13 cellular contexts compared by ENCODE assay signal in genomic region chr2:232432598-232433184, GRCh38. TPM values are rescaled to one million over a fixed set of nuclear protein-coding genes. Genes with fewer than 3 reads are reported as not detected.
DNase-seq lines count a peak whose midpoint lies in the region; ATAC-seq and TF ChIP-seq lines count a peak whose summit lies in the region.
"Had no signal": no experiment of that assay in that cellular context is flagged by ENCODE, and none has a peak within 500 bp of the region (broad histone marks: within the 10 kb centered on the region; RNA-seq: fewer than 3 reads in every experiment).

No MANE protein-coding gene starts in this region.

- H2BK120ac ChIP-seq in neuronal stem cell (ENCODE audit: low read depth, low read length): peak overlapping the region; percentile 72

- WGBS in neuronal stem cell (ENCODE audit: extremely low coverage in 2 of 2, insufficient read length in 2 of 2, insufficient replicate concordance in 1 of 2), 2 donors: no CpG with 5 or more reads among the region's 16 CpGs

- TF ChIP-seq CTCF in GM06990 (IDR thresholded peaks at IDR 0.05; ENCODE audit: insufficient read depth, low read length, poor library complexity, severe bottlenecking): peak; percentile 25
- TF ChIP-seq CTCF in LNCAP (IDR thresholded peaks at IDR 0.05): 0 out of 2 replicates have a peak, but pooled peaks have one; percentile 13
- peak; percentile 13 for TF ChIP-seq CTCF in cardiac fibroblast (IDR thresholded peaks at IDR 0.05; ENCODE audit: low read depth, low read length)

- H3K18ac ChIP-seq in neuronal stem cell (ENCODE audit: low read length): peak overlapping the region; percentile 89

- H2AFZ ChIP-seq in neuronal stem cell (ENCODE audit: low read length): no peak overlapping the region

- H3K4ac ChIP-seq in neuronal stem cell (ENCODE audit: low read length): no peak overlapping the region

- peak overlapping the region; percentile 90 for H2AK5ac ChIP-seq in neuronal stem cell (ENCODE audit: low read depth, low read length)

- H3K27me3 ChIP-seq in GM06990 (replicated peaks; ENCODE audit: control insufficient read depth, insufficient read depth, low read length) (no peaks in the 10 kb centered on the region; the same call in 1 of the 2 replicates), neuronal stem cell (ENCODE audit: control insufficient read depth in 3 of 3, insufficient read depth in 3 of 3, low read depth in 1 of 3, low read length in 3 of 3) (peaks cover 0 to 23% (median 0%) of the 10 kb centered on the region in 3 experiments)
- H3K27me3 ChIP-seq: breast epithelium had no signal

- H3K79me1 ChIP-seq in neuronal stem cell (ENCODE audit: low read depth, low read length): no peaks in the 10 kb centered on the region

- no peak overlapping the region for H4K8ac ChIP-seq in neuronal stem cell (ENCODE audit: low read depth, low read length)

- peak overlapping the region; percentile 47 for H3K14ac ChIP-seq in neuronal stem cell (ENCODE audit: low read length)

- intact Hi-C loops in head of caudate nucleus (cut with DNase I): loop anchor here (10.0 kb wide), 1 partner anchor 98 kb away; no protein-coding TSS in a partner anchor

- no peak overlapping the region for H2BK15ac ChIP-seq in neuronal stem cell (ENCODE audit: low read length)

- ATAC-seq in HG03139 (IDR thresholded peaks at IDR 0.05; ENCODE audit: unreplicated experiment): no peak

- peak overlapping the region; percentile 10 for H3K23ac ChIP-seq in neuronal stem cell (ENCODE audit: low read depth, low read length, poor library complexity)

- H3K4me3 ChIP-seq in GM06990 (replicated peaks; ENCODE audit: low read depth, low read length): no peak overlapping the region
- no peak overlapping the region for H3K4me3 ChIP-seq in cardiac fibroblast (replicated peaks in 1 of 2; ENCODE audit: low read depth in 2 of 2, low read length in 2 of 2)
- H3K4me3 ChIP-seq in neuronal stem cell (ENCODE audit: low read length in 2 of 2): no peak overlapping the region
- H3K4me3 ChIP-seq: breast epithelium had no signal

- H3K9ac ChIP-seq in neuronal stem cell (ENCODE audit: low read depth, low read length, poor library complexity): peak overlapping the region; percentile 72

- H3K4me1 ChIP-seq in neuronal stem cell (ENCODE audit: control insufficient read depth in 2 of 2, insufficient read depth in 1 of 2, low read depth in 1 of 2, low read length in 2 of 2): no peaks in the 10 kb centered on the region
- H3K4me1 ChIP-seq: breast epithelium had no signal

- H3K4me2 ChIP-seq in neuronal stem cell (ENCODE audit: insufficient read depth, low read length, poor library complexity, severe bottlenecking): no peak overlapping the region

- DNase-seq in GM06990 (ENCODE audit: extremely low read depth, insufficient read length) (no peak), cardiac fibroblast (ENCODE audit: low read depth in 2 of 2) (no peak), neuronal stem cell (ENCODE audit: low spot score) (no peak), head of caudate nucleus (no peak), NCI-H146 treated with DMSO at 0.1 percent for 48 hours (lab: John Stamatoyannopoulos, UW; ENCODE audit: unreplicated experiment) (no peak)
- DNase-seq: DMS79, kidney glomerular epithelial cell, NCI-H2107 had no signal

- H3K9me3 ChIP-seq in neuronal stem cell (replicated peaks in 1 of 2; ENCODE audit: control insufficient read depth in 2 of 2, insufficient read depth in 1 of 2, low read depth in 1 of 2, low read length in 2 of 2): no peaks in the 10 kb centered on the region
- H3K9me3 ChIP-seq: breast epithelium had no signal

- no peak overlapping the region for H4K91ac ChIP-seq in neuronal stem cell (ENCODE audit: low read depth, low read length, poor library complexity)

- H2BK5ac ChIP-seq in neuronal stem cell (ENCODE audit: low read length): no peak overlapping the region

- peak overlapping the region; percentile 84 for H2BK12ac ChIP-seq in neuronal stem cell (ENCODE audit: low read length)

- H3K36me3 ChIP-seq in GM06990 (ENCODE audit: control insufficient read depth, insufficient read depth, low read length): no peaks in the 10 kb centered on the region
- no peaks in the 10 kb centered on the region for H3K36me3 ChIP-seq in neuronal stem cell (replicated peaks in 1 of 2; ENCODE audit: control insufficient read depth in 2 of 2, insufficient read depth in 2 of 2, low read length in 2 of 2)
- H3K36me3 ChIP-seq: breast epithelium had no signal

- H3K27ac ChIP-seq in neuronal stem cell (replicated peaks; ENCODE audit: low read length): no peak overlapping the region
- H3K27ac ChIP-seq: breast epithelium, VCaP had no signal

RNA-seq across cellular contexts. Expression of gene ALPI, which starts 23.3 kb away (rescaled TPM):
- not detected for polyA plus RNA-seq in neuronal stem cell (2013, experiment 1 of 2)
- not detected for polyA plus RNA-seq in neuronal stem cell (2013, experiment 2 of 2)
- polyA plus RNA-seq: neural cell had no signal

RNA-seq across cellular contexts. Expression of gene ALPG, which starts 26.0 kb away (rescaled TPM):
- not detected for polyA plus RNA-seq in neuronal stem cell (2013, experiment 1 of 2)
- not detected for polyA plus RNA-seq in neuronal stem cell (2013, experiment 2 of 2)
- polyA plus RNA-seq: neural cell had no signal

RNA-seq across cellular contexts. Expression of gene ALPP, which starts 54.1 kb away (rescaled TPM):
- not detected for polyA plus RNA-seq in neuronal stem cell (2013, experiment 1 of 2)
- polyA plus RNA-seq in neuronal stem cell (2013, experiment 2 of 2): not detected
- polyA plus RNA-seq: neural cell had no signal

RNA-seq across cellular contexts. Expression of gene ECEL1, which starts 54.9 kb away (rescaled TPM):
- 8.2 TPM for polyA plus RNA-seq in neuronal stem cell (2013, experiment 1 of 2)
- 7.9 TPM for polyA plus RNA-seq in neuronal stem cell (2013, experiment 2 of 2)
